In the genomic region with DNA sequence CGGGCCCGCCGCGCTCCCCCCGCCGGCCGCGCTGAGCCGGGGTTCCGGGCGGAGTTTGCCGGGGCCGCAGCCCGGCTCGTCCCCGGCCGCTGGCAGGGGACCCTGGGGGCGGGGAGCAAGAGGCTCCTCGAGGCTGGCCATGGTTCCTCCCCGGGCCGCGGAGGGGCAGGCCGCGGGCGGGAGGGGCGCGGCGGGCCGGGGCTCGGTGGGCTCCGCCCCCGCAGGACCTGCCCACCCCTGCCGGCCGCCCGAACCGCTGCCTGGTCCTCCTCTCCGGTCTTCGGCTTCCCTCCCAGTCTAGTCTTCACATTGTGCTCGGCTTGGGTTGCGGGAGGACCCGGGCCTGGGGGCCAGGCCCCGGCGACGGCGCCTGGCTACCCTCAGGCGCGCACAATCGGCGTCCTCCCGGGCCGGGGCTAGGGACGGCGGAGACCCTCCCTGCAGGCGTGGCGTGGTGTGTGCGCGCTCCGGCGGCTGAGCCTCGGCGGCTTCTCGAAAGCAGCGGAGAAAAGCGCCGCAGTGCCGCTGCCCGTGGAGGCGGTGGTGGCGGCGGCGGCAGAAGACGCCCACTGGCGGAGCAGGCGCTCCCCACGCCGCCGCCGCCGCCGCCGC, we compare ENCODE assay signal across 8 cellular contexts. TPM values are rescaled to one million over a fixed set of nuclear protein-coding genes. Genes with fewer than 3 reads are reported as not detected.
DNase-seq lines count a peak whose midpoint lies in the region; ATAC-seq and TF ChIP-seq lines count a peak whose summit lies in the region.
"Had no signal": no experiment of that assay in that cellular context is flagged by ENCODE, and none has a peak within 500 bp of the region (broad histone marks: within the 10 kb centered on the region; RNA-seq: fewer than 3 reads in every experiment).

A gene (minus strand): TSS at position 571 of the 612 bp plus-strand sequence. CDS start 430 bp downstream, at position 141.

- DNase-seq in hepatic stellate cell (ENCODE audit: low spot score) (peak; percentile 93), sciatic nerve (ENCODE audit: low spot score) (peak; percentile 70), hippocampal formation (lab: John Stamatoyannopoulos, UW) (no peak), GF-D8 (lab: John Stamatoyannopoulos, UW) (no peak)
- DNase-seq: naive B cell had no signal

- TF ChIP-seq CTCF in HEK293 (tag by site-specific recombination; IDR thresholded peaks at IDR 0.05) (no peak), WI38 (IDR thresholded peaks at IDR 0.05; ENCODE audit: low read depth, low read length) (no peak)

- intact Hi-C loops in sciatic nerve (cut with DNase I), result no loop called here

- POLR2A ChIA-PET in HEK293 (lab: Yijun Ruan, JAX), result interaction anchor here (0.5 kb wide), 1 partner anchor 52 kb away, joined by 4 read pairs; no protein-coding TSS in a partner anchor

- CTCF ChIA-PET in HEK293 (lab: Yijun Ruan, JAX), result interaction anchor here (1.4 kb wide), 1 partner anchor 223 kb away, joined by 8 read pairs; no protein-coding TSS in a partner anchor

- ATAC-seq in sciatic nerve (peak; percentile 77), GM21786 (IDR thresholded peaks at IDR 0.05; ENCODE audit: unreplicated experiment) (no peak)

- peaks cover 30% of the 10 kb centered on the region for H3K4me1 ChIP-seq in HEK293 (ENCODE audit: control insufficient read depth, insufficient read depth, low read length)

- no peaks in the 10 kb centered on the region for H3K9me3 ChIP-seq in HEK293 (ENCODE audit: control insufficient read depth, insufficient read depth, low read depth, low read length)

- peak within 1 kb of the TSS; percentile 89 for H3K27ac ChIP-seq in HEK293 (ENCODE audit: extremely low read depth, low read depth, low read length)

- no peaks in the 10 kb centered on the region for H3K36me3 ChIP-seq in HEK293 (ENCODE audit: control insufficient read depth in 2 of 2, insufficient read depth in 1 of 2, low read length in 2 of 2)

- H3K4me3 ChIP-seq in HEK293 (ENCODE audit: low read depth, low read length) (peak within 1 kb of the TSS; percentile 66), WI38 (ENCODE audit: low read depth, low read length) (peak within 1 kb of the TSS; percentile 38)

TF ChIP-seq in HEK293, 187 proteins besides CTCF, POLR2A, EP300 and RAD21 (continues in another document):
- no peak for TF ChIP-seq ZNF664 (tag by site-specific recombination; IDR thresholded peaks at IDR 0.05)
- TF ChIP-seq KLF8 (tag by site-specific recombination; IDR thresholded peaks at IDR 0.05), result peak; percentile 78; the same call in 1 of the 2 replicates
- no peak for TF ChIP-seq SCRT2 (tag by site-specific recombination; IDR thresholded peaks at IDR 0.05)
- no peak for TF ChIP-seq ZNF423 (tag by site-specific recombination; IDR thresholded peaks at IDR 0.05)
- TF ChIP-seq ZNF785 (tag by site-specific recombination; IDR thresholded peaks at IDR 0.05), result no peak
- TF ChIP-seq ZNF501 (tag by site-specific recombination; IDR thresholded peaks at IDR 0.05), result no peak
- no peak for TF ChIP-seq ZNF174 (tag by site-specific recombination; IDR thresholded peaks at IDR 0.05)
- TF ChIP-seq ZNF394 (tag by site-specific recombination; IDR thresholded peaks at IDR 0.05; ENCODE audit: borderline replicate concordance), result no peak
- no peak for TF ChIP-seq ZNF747 (tag by site-specific recombination; IDR thresholded peaks at IDR 0.05)
- peak; percentile 31 for TF ChIP-seq SP3 (tag by site-specific recombination; IDR thresholded peaks at IDR 0.05)
- TF ChIP-seq ZNF121 (tag by site-specific recombination; IDR thresholded peaks at IDR 0.05), result no peak
- no peak for TF ChIP-seq ZNF555 (tag by site-specific recombination; conservative IDR thresholded peaks at IDR 0.05)
- TF ChIP-seq ZNF548 (tag by site-specific recombination; IDR thresholded peaks at IDR 0.05), result no peak
- TF ChIP-seq, protein P1, sequence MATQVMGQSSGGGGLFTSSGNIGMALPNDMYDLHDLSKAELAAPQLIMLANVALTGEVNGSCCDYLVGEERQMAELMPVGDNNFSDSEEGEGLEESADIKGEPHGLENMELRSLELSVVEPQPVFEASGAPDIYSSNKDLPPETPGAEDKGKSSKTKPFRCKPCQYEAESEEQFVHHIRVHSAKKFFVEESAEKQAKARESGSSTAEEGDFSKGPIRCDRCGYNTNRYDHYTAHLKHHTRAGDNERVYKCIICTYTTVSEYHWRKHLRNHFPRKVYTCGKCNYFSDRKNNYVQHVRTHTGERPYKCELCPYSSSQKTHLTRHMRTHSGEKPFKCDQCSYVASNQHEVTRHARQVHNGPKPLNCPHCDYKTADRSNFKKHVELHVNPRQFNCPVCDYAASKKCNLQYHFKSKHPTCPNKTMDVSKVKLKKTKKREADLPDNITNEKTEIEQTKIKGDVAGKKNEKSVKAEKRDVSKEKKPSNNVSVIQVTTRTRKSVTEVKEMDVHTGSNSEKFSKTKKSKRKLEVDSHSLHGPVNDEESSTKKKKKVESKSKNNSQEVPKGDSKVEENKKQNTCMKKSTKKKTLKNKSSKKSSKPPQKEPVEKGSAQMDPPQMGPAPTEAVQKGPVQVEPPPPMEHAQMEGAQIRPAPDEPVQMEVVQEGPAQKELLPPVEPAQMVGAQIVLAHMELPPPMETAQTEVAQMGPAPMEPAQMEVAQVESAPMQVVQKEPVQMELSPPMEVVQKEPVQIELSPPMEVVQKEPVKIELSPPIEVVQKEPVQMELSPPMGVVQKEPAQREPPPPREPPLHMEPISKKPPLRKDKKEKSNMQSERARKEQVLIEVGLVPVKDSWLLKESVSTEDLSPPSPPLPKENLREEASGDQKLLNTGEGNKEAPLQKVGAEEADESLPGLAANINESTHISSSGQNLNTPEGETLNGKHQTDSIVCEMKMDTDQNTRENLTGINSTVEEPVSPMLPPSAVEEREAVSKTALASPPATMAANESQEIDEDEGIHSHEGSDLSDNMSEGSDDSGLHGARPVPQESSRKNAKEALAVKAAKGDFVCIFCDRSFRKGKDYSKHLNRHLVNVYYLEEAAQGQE (tag by site-specific recombination; IDR thresholded peaks at IDR 0.05), result no peak
- peak; percentile 23; the same call in 1 of the 2 replicates for TF ChIP-seq ZNF2 (tag by site-specific recombination; IDR thresholded peaks at IDR 0.05)
- TF ChIP-seq ZNF146 (tag by site-specific recombination; IDR thresholded peaks at IDR 0.05), result no peak
- TF ChIP-seq KLF9 (tag by site-specific recombination; IDR thresholded peaks at IDR 0.05; ENCODE audit: low read depth), result peak; percentile 60
- no peak for TF ChIP-seq ZNF670 (tag by site-specific recombination; IDR thresholded peaks at IDR 0.05; ENCODE audit: low read depth)
- TF ChIP-seq ZNF10 (tag by site-specific recombination; IDR thresholded peaks at IDR 0.05), result no peak
- TF ChIP-seq, protein P2, sequence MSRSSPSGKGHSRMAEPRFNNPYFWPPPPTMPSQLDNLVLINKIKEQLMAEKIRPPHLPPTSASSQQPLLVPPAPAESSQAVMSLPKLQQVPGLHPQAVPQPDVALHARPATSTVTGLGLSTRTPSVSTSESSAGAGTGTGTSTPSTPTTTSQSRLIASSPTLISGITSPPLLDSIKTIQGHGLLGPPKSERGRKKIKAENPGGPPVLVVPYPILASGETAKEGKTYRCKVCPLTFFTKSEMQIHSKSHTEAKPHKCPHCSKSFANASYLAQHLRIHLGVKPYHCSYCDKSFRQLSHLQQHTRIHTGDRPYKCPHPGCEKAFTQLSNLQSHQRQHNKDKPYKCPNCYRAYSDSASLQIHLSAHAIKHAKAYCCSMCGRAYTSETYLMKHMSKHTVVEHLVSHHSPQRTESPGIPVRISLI (tag by site-specific recombination; IDR thresholded peaks at IDR 0.05), result no peak
- peak; percentile 69 for TF ChIP-seq GLIS2 (tag by site-specific recombination; IDR thresholded peaks at IDR 0.05)
- no peak for TF ChIP-seq HOXC10 (CRISPR knock-in tag; IDR thresholded peaks at IDR 0.05)
- no peak for TF ChIP-seq KLF7 (tag by site-specific recombination; IDR thresholded peaks at IDR 0.05; ENCODE audit: borderline replicate concordance)
- TF ChIP-seq, protein P3, sequence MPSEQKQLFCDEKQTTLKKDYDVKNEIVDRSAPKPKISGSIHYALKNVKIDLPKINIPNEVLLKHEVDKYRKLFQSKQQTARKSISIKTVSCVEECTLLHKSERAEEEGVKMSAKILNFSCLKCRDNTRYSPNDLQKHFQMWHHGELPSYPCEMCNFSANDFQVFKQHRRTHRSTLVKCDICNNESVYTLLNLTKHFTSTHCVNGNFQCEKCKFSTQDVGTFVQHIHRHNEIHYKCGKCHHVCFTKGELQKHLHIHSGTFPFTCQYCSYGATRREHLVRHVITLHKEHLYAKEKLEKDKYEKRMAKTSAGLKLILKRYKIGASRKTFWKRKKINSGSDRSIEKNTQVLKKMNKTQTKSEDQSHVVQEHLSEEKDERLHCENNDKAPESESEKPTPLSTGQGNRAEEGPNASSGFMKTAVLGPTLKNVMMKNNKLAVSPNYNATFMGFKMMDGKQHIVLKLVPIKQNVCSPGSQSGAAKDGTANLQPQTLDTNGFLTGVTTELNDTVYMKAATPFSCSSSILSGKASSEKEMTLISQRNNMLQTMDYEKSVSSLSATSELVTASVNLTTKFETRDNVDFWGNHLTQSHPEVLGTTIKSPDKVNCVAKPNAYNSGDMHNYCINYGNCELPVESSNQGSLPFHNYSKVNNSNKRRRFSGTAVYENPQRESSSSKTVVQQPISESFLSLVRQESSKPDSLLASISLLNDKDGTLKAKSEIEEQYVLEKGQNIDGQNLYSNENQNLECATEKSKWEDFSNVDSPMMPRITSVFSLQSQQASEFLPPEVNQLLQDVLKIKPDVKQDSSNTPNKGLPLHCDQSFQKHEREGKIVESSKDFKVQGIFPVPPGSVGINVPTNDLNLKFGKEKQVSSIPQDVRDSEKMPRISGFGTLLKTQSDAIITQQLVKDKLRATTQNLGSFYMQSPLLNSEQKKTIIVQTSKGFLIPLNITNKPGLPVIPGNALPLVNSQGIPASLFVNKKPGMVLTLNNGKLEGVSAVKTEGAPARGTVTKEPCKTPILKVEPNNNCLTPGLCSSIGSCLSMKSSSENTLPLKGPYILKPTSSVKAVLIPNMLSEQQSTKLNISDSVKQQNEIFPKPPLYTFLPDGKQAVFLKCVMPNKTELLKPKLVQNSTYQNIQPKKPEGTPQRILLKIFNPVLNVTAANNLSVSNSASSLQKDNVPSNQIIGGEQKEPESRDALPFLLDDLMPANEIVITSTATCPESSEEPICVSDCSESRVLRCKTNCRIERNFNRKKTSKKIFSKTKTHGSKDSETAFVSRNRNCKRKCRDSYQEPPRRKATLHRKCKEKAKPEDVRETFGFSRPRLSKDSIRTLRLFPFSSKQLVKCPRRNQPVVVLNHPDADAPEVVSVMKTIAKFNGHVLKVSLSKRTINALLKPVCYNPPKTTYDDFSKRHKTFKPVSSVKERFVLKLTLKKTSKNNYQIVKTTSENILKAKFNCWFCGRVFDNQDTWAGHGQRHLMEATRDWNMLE (tag by site-specific recombination; conservative IDR thresholded peaks at IDR 0.05; ENCODE audit: low read depth), result no peak
- no peak for TF ChIP-seq BCL11B (tag by site-specific recombination; IDR thresholded peaks at IDR 0.05; ENCODE audit: low read depth)
- TF ChIP-seq ZNF777 (tag by site-specific recombination; IDR thresholded peaks at IDR 0.05; ENCODE audit: borderline replicate concordance), result no peak

RNA-seq across cellular contexts. Expression of the gene that starts here (rescaled TPM):
- total RNA-seq in sciatic nerve, result 14.1 TPM

Comparison
In these comparisons a context has a peak if more than half of its experiments do, and no peak if none do; other contexts are left out.
1. DNase-seq: peak in hepatic stellate cell (single experiment) and sciatic nerve (single experiment); none in hippocampal formation (0 of 2) and GF-D8 (single experiment).